Comparison of ENCODE assay signal across 27 cellular contexts in the genomic region with DNA sequence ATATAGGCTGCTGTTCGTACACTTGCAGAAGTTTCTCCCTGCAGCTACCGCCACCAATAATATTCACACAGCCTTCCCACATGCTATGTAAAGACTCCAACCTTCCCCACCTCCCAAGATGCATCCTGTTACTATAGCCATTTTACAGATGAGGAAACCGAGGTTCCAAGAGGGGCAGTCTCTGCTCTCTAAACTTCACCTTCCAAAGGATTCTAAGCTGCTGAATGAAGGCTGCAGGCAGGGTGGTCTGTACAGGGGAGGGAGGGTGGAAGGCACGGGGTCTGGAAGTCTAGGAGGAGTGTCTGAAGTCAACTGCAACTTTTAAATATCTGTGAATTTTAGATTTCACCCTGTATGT. TPM values are rescaled to one million over a fixed set of nuclear protein-coding genes. Genes with fewer than 3 reads are reported as not detected.
DNase-seq lines count a peak whose midpoint lies in the region; ATAC-seq, FAIRE-seq and TF ChIP-seq lines count a peak whose summit lies in the region.
"Had no signal": no experiment of that assay in that cellular context is flagged by ENCODE, and none has a peak within 500 bp of the region (broad histone marks: within the 10 kb centered on the region; RNA-seq: fewer than 3 reads in every experiment).

No MANE protein-coding gene starts in this region.

- ATAC-seq in GM23338: no peak
- ATAC-seq in K562: no peak
- ATAC-seq in activated T-cell treated with anti-CD3 and anti-CD28 coated beads, Interleukin-2, amount 50 U/mL, for 4 hours: no peak
- ATAC-seq in GM21526 (IDR thresholded peaks at IDR 0.05; ENCODE audit: low FRiP score, unreplicated experiment): no peak
- ATAC-seq: activated naive CD8-positive, alpha-beta T cell treated with anti-CD3 and anti-CD28 coated beads, Interleukin-2, amount 50 U/mL, for 24 hours; heart right ventricle; left lung; stimulated activated memory B cell treated with anti-CD40 and anti-IgM and Interleukin-4, amounts not matched to agents 10 μg/mL and 1 μg/mL and 100 μg/mL, for 72 hours; WTC11 had no signal

- no peaks in the 10 kb centered on the region; the same call in 2 of the 3 replicates for H3K36me3 Mint-ChIP-seq in GM23338 (ENCODE audit: low read depth)
- no peaks in the 10 kb centered on the region for H3K36me3 Mint-ChIP-seq in activated T-cell treated with anti-CD3 and anti-CD28 coated beads, Interleukin-2, amount 50 U/mL, for 4 hours (ENCODE audit: insufficient read depth)
- H3K36me3 Mint-ChIP-seq: stimulated activated memory B cell treated with anti-CD40 and anti-IgM and Interleukin-4, amounts not matched to agents 10 μg/mL and 1 μg/mL and 100 μg/mL, for 72 hours; type B pancreatic cell; WTC11 had no signal

- peaks cover 27% of the 10 kb centered on the region for H3K4me1 Mint-ChIP-seq in GM23338
- peaks cover 38% of the 10 kb centered on the region for H3K4me1 Mint-ChIP-seq in activated T-cell treated with anti-CD3 and anti-CD28 coated beads, Interleukin-2, amount 50 U/mL, for 4 hours (ENCODE audit: low read depth)

- H3K27me3 Mint-ChIP-seq in GM23338 (ENCODE audit: insufficient read depth, low read depth, poor library complexity): peaks cover 86% of the 10 kb centered on the region
- H3K27me3 Mint-ChIP-seq in activated T-cell treated with anti-CD3 and anti-CD28 coated beads, Interleukin-2, amount 50 U/mL, for 4 hours (ENCODE audit: low read depth): peaks cover 5% of the 10 kb centered on the region
- H3K27me3 Mint-ChIP-seq: CD4-positive, alpha-beta memory T cell had no signal

- peak; percentile 67 for FAIRE-seq in K562 (lab: Jason Lieb, UNC)
- FAIRE-seq: endometrium had no signal

- intact Hi-C loops in K562 (cut with micrococcal nuclease): no loop called here
- intact Hi-C loops in tibial artery (cut with DNase I; ENCODE audit: low total_unique reads): no loop called here

- in situ Hi-C loops in K562 (cut with MboI): no loop called here

- no TSS peak for BruUV-seq in K562 (replicated peaks; lab: Mats Ljungman, UMichigan)

- no peak overlapping the region for H3K27ac Mint-ChIP-seq in GM23338
- H3K27ac Mint-ChIP-seq: activated naive CD8-positive, alpha-beta T cell treated with anti-CD3 and anti-CD28 coated beads, Interleukin-2, amount 50 U/mL, for 24 hours; stimulated activated memory B cell treated with anti-CD40 and anti-IgM and Interleukin-4, amounts not matched to agents 10 μg/mL and 1 μg/mL and 100 μg/mL, for 72 hours; WTC11 had no signal

- H3F3A ChIP-seq in GM23338 (replicated peaks; ENCODE audit: low read depth): peaks cover 5% of the 10 kb centered on the region; the same call in 1 of the 2 replicates

- H3K4me3 ChIP-seq in GM23338 (no peak overlapping the region), K562 (no peak overlapping the region), neutrophil (ENCODE audit: low read depth in 1 of 2, low read length in 1 of 2) (no peak overlapping the region), tibial artery (no peak overlapping the region)
- H3K4me3 ChIP-seq: breast epithelium, heart right ventricle, left lung, skin epidermis had no signal

- H3K4me1 ChIP-seq in GM23338 (ENCODE audit: insufficient read depth) (peaks cover 7% of the 10 kb centered on the region; the same call in 1 of the 2 replicates), K562 (replicated peaks in 1 of 2; ENCODE audit: control insufficient read depth in 2 of 2, insufficient read depth in 2 of 2, low read length in 2 of 2) (peaks cover 54 to 77% of the 10 kb centered on the region in 2 experiments), neutrophil (ENCODE audit: control insufficient read depth in 1 of 2, insufficient read depth in 1 of 2, low read depth in 1 of 2, low read length in 1 of 2) (peaks cover 45 to 52% of the 10 kb centered on the region in 2 experiments), tibial artery (peaks cover 3 to 63% (median 44%) of the 10 kb centered on the region in 4 donors)

- CTCF ChIA-PET in K562 (lab: Yijun Ruan, JAX; ENCODE audit: low intra/inter-chr PET ratio): no interaction called here

- TF ChIP-seq POLR2A in K562 (conservative IDR thresholded peaks at IDR 0.05): no peak

- 46% methylated on average over 4 of the region's 4 CpGs for WGBS in K562 (ENCODE audit: insufficient coverage, low coverage, missing lambda C conversion rate)

- H4K20me1 ChIP-seq in GM23338 (replicated peaks; ENCODE audit: insufficient read depth) (peaks cover 12% of the 10 kb centered on the region; the same call in 1 of the 2 replicates), K562 (replicated peaks; ENCODE audit: control insufficient read depth, insufficient read depth, low read length) (peaks cover 25% of the 10 kb centered on the region)

- H3K4me3 Mint-ChIP-seq in GM23338: no peak overlapping the region
- H3K4me3 Mint-ChIP-seq in activated T-cell treated with anti-CD3 and anti-CD28 coated beads, Interleukin-2, amount 50 U/mL, for 4 hours: no peak overlapping the region

- TF ChIP-seq CTCF in GM23338 (conservative IDR thresholded peaks at IDR 0.05; ENCODE audit: low read depth in 2 of 2) (no peak), K562 (IDR thresholded peaks at IDR 0.05 in 2 of 3, conservative IDR thresholded peaks at IDR 0.05 in 1 of 3; ENCODE audit: insufficient read depth in 2 of 3, low read depth in 1 of 3, low read length in 3 of 3) (no peak), neutrophil (IDR thresholded peaks at IDR 0.05) (no peak), tibial artery (IDR thresholded peaks at IDR 0.05) (no peak)

- H3K9ac ChIP-seq in K562 (ENCODE audit: insufficient read depth in 1 of 2, low read depth in 2 of 2, low read length in 2 of 2): peak overlapping the region in 1 of 2 experiments; percentile 54; a peak in 1 of 4 replicates

- H3K4me2 ChIP-seq in GM23338 (no peak overlapping the region), K562 (ENCODE audit: insufficient read depth, low read length) (peak overlapping the region; percentile 33; the same call in 1 of the 2 replicates)

- H3K9me3 Mint-ChIP-seq in GM23338: peaks cover 2% of the 10 kb centered on the region; the same call in 2 of the 3 replicates
- H3K9me3 Mint-ChIP-seq in activated T-cell treated with anti-CD3 and anti-CD28 coated beads, Interleukin-2, amount 50 U/mL, for 4 hours: no peaks in the 10 kb centered on the region
- H3K9me3 Mint-ChIP-seq: activated naive CD8-positive, alpha-beta T cell treated with anti-CD3 and anti-CD28 coated beads, Interleukin-2, amount 50 U/mL, for 24 hours; stimulated activated memory B cell treated with anti-CD40 and anti-IgM and Interleukin-4, amounts not matched to agents 10 μg/mL and 1 μg/mL and 100 μg/mL, for 72 hours; type B pancreatic cell; WTC11 had no signal

- H3K9me3 ChIP-seq in K562 (replicated peaks; ENCODE audit: control insufficient read depth, insufficient read depth, low read depth, low read length) (no peaks in the 10 kb centered on the region), neutrophil (no peaks in the 10 kb centered on the region), tibial artery (no peaks in the 10 kb centered on the region)
- H3K9me3 ChIP-seq: breast epithelium, heart right ventricle, left lung had no signal

- H3K27me3 ChIP-seq in GM23338 (ENCODE audit: insufficient read depth) (peaks cover 96% of the 10 kb centered on the region), K562 (ENCODE audit: control insufficient read depth in 2 of 2, insufficient read depth in 2 of 2, low read length in 2 of 2) (no peaks in the 10 kb centered on the region), neutrophil (no peaks in the 10 kb centered on the region), tibial artery (no peaks in the 10 kb centered on the region)
- H3K27me3 ChIP-seq: breast epithelium, heart right ventricle, left lung had no signal

- no peaks in the 10 kb centered on the region for H3K9me2 ChIP-seq in GM23338 (ENCODE audit: insufficient read depth)

- no peaks in the 10 kb centered on the region for H3K79me2 ChIP-seq in GM23338 (replicated peaks; ENCODE audit: insufficient read depth)
- H3K79me2 ChIP-seq in K562 (ENCODE audit: control insufficient read depth, insufficient read depth, low read length): peaks cover 93% of the 10 kb centered on the region

- POLR2A ChIA-PET in K562 (lab: Yijun Ruan, JAX): interaction anchor here (0.6 to 1.7 kb wide), 6 partner anchors 10 to 306 kb away, joined by 3 to 6 read pairs (median 4); no protein-coding TSS in a partner anchor

- H3K36me3 ChIP-seq in GM23338 (ENCODE audit: insufficient read depth) (no peaks in the 10 kb centered on the region), K562 (ENCODE audit: control insufficient read depth, insufficient read depth, low read length) (peaks cover 21% of the 10 kb centered on the region; the same call in 2 of the 3 replicates), neutrophil (no peaks in the 10 kb centered on the region), tibial artery (no peaks in the 10 kb centered on the region)
- H3K36me3 ChIP-seq: breast epithelium, heart right ventricle, left lung had no signal

- no peak for TF ChIP-seq RAD21 in K562 (CRISPR knock-in tag; conservative IDR thresholded peaks at IDR 0.05 in 1 of 2, IDR thresholded peaks at IDR 0.05 in 1 of 2)

- TF ChIP-seq EP300 in K562 (IDR thresholded peaks at IDR 0.05; ENCODE audit: low read length): no peak

- H3K27ac ChIP-seq in GM23338 (ENCODE audit: low read depth) (no peak overlapping the region), K562 (ENCODE audit: extremely low read depth, low read depth, low read length) (peak overlapping the region; percentile 95; the same call in 1 of the 3 replicates), neutrophil (peak overlapping the region; percentile 96), tibial artery (peak overlapping the region; percentile 99 to 100)

- H3K9me1 ChIP-seq in K562 (ENCODE audit: control insufficient read depth, insufficient read depth, low read length): no peaks in the 10 kb centered on the region

- no peak overlapping the region for H2AFZ ChIP-seq in GM23338
- no peak overlapping the region for H2AFZ ChIP-seq in K562 (ENCODE audit: low read depth, low read length)

- DNase-seq in GM23338 (ENCODE audit: low spot score): no peak
- DNase-seq in K562 (ENCODE audit: extremely low read depth in 1 of 4, low spot score in 3 of 4): no peak
- DNase-seq in tibial artery: no peak
- DNase-seq in activated T-cell treated with anti-CD3 and anti-CD28 coated beads, Interleukin-2, amount 50 U/mL, for 4 hours: no peak
- no peak for DNase-seq in GM03348 (ENCODE audit: low spot score)
- DNase-seq: activated CD4-positive, alpha-beta T cell treated with anti-CD3 and anti-CD28 coated beads, Interleukin-2, amount 50 U/mL, for 4 hours; activated CD8-positive, alpha-beta memory T cell treated with anti-CD3 and anti-CD28 coated beads, Interleukin-2, amount 50 U/mL, for 48 hours; activated naive CD8-positive, alpha-beta T cell treated with anti-CD3 and anti-CD28 coated beads, Interleukin-2, amount 50 U/mL, for 24 hours; CD4-positive, alpha-beta memory T cell; DMS 273 treated with DMSO at 0.1 percent for 48 hours; HCEC 1CT; heart right ventricle; KBM-7; left lung; NCI-H1694; NCI-H2171 treated with DMSO at 0.1 percent for 48 hours; NCI-H526 treated with DMSO at 0.1 percent for 48 hours; stimulated activated CD4-positive, alpha-beta T cell treated with anti-CD3 and anti-CD28 coated beads, Interleukin-2, amount 100 ng/mL, for 24 hours; T1000 had no signal

RNA-seq across cellular contexts. Expression of a gene that starts 1.9 kb away (rescaled TPM):
- total RNA-seq in GM23338 (2014; rRNA removed; shearing (Covaris generic)): 0.58 and 1.3 TPM in 2 replicates
- polyA plus RNA-seq in GM23338 (2016; fragmentation: Nextera tagmentation; extraction: Ambion mirVana) (5.3 and 8.2 TPM in 2 replicates), K562 (2011; rRNA removed) (2.0 and 2.9 TPM in 2 replicates), K562 (2014; fragmentation: Illumina TruSeq; extraction: Trizol) (17.2 and 26.2 TPM in 2 replicates), K562 (2014; fragmentation: Nextera tagmentation; extraction: Ambion mirVana) (under 1 TPM; 0.71 to 0.99 TPM), K562 (2014; rRNA removed) (14.1 and 15.9 TPM in 2 replicates)
- 66.4 and 156 TPM in 2 replicates for total RNA-seq in K562 (2011; cell fraction: chromatin; rRNA removed; ENCODE audit: low replicate concordance)
- 56.2 and 56.5 TPM in 2 replicates for total RNA-seq in K562 (2011; cell fraction: nucleolus; rRNA removed)
- total RNA-seq in K562 (2011; cell fraction: nucleoplasm; rRNA removed): 46.9 and 54.0 TPM in 2 replicates
- total RNA-seq in K562 (2014; rRNA removed) (14.1 and 15.7 TPM in 2 replicates), K562 (2014; rRNA removed; fragmentation: Illumina TruSeq; extraction: Trizol) (3.0 and 3.7 TPM in 2 replicates), K562 (2015; rRNA removed; fragmentation: Illumina TruSeq; extraction: Trizol) (6.9 and 8.4 TPM in 2 replicates), K562 (2021) (57.3 and 62.1 TPM in 2 replicates)
- 1.8 and 2.6 TPM in 2 replicates for polyA plus RNA-seq in K562 (2011; cell fraction: cytosol; rRNA removed)
- polyA plus RNA-seq in K562 (2011; cell fraction: nucleus; rRNA removed): 13.2 and 19.2 TPM in 2 replicates
- polyA plus RNA-seq in K562 (2012): 20.3 and 20.4 TPM in 2 replicates
- polyA minus RNA-seq in K562 (2011; rRNA and poly(A)+ RNA removed): 4.0 and 4.7 TPM in 2 replicates
- 14.5 and 19.9 TPM in 2 replicates for polyA minus RNA-seq in K562 (2011; cell fraction: cytosol; rRNA and poly(A)+ RNA removed)
- polyA minus RNA-seq in K562 (2011; cell fraction: nucleus; rRNA and poly(A)+ RNA removed): 16.6 and 19.5 TPM in 2 replicates
- total RNA-seq in activated T-cell treated with anti-CD3 and anti-CD28 coated beads, Interleukin-2, amount 50 U/mL, for 4 hours: 10 to 100 TPM; 26.0 to 33.6 (median 30.3) TPM
